21 cellular contexts compared by ENCODE assay signal in genomic region chr3:4078903-4079302, GRCh38.
A peak's percentile ranks its signal among the peaks of the same experiment; 100 is the strongest.
DNase-seq lines count a peak whose midpoint lies in the region; ATAC-seq and TF ChIP-seq lines count a peak whose summit lies in the region.
"Had no signal": no experiment of that assay in that cellular context is flagged by ENCODE, and none has a peak within 500 bp of the region (broad histone marks: within the 10 kb centered on the region; RNA-seq: fewer than 3 reads in every experiment).

No MANE protein-coding gene starts in this region.

- no peaks in the 10 kb centered on the region for H3K79me2 ChIP-seq in smooth muscle cell (ENCODE audit: low read depth)

- peak overlapping the region; percentile 25 for H3K4me2 ChIP-seq in smooth muscle cell
- H3K4me2 ChIP-seq: A549 had no signal

- no peak overlapping the region for H2AFZ ChIP-seq in smooth muscle cell (ENCODE audit: low read depth)

- no peak overlapping the region for H3K27ac ChIP-seq in smooth muscle cell (ENCODE audit: low read depth)
- H3K27ac ChIP-seq in caudate nucleus (ENCODE audit: low read depth, low read length) = no peak overlapping the region
- H3K27ac ChIP-seq: A549, C4-2B, heart right ventricle, psoas muscle, uterus had no signal

- H3K4me3 Mint-ChIP-seq in activated T-cell treated with anti-CD3 and anti-CD28 coated beads, Interleukin-2, amount 50 U/mL, for 72 hours = no peak overlapping the region
- no peak overlapping the region for H3K4me3 Mint-ChIP-seq in activated T-cell treated with anti-CD3 and anti-CD28 coated beads, Interleukin-2, amount 50 U/mL, for 4 hours
- H3K4me3 Mint-ChIP-seq: activated CD8-positive, alpha-beta T cell treated with anti-CD3 and anti-CD28 coated beads for 36 hours; activated T-helper 1 cell treated with anti-CD3 and anti-CD28 coated beads, Interleukin-12 subunit alpha, Interleukin-12 subunit beta, Interleukin-2, Interleukin-4 antibody, amounts not matched to agents 30 ng/mL and 10 ng/mL and 1 ng/mL, durations not matched to agents 14 hours and 24 hours and 36 hours; nephron had no signal

- no peak overlapping the region for H3K9ac ChIP-seq in smooth muscle cell (ENCODE audit: low read depth)

- H3K4me1 ChIP-seq in smooth muscle cell (ENCODE audit: low read depth) = no peaks in the 10 kb centered on the region
- H3K4me1 ChIP-seq: A549, heart right ventricle, psoas muscle, uterus had no signal

- peak in 1 of 2 donors; percentile 7 for DNase-seq in activated T-cell treated with anti-CD3 and anti-CD28 coated beads, Interleukin-2, amount 50 U/mL, for 72 hours
- no peak for DNase-seq in activated T-cell treated with anti-CD3 and anti-CD28 coated beads, Interleukin-2, amount 50 U/mL, for 4 hours
- DNase-seq in smooth muscle cell (lab: John Stamatoyannopoulos, UW; ENCODE audit: unreplicated experiment) (no peak), caudate nucleus (lab: John Stamatoyannopoulos, UW) (no peak), NCI-H1694 (lab: John Stamatoyannopoulos, UW) (no peak)
- DNase-seq: activated CD8-positive, alpha-beta T cell treated with anti-CD3 and anti-CD28 coated beads for 36 hours; effector CD8-positive, alpha-beta T cell; heart right ventricle; IMR-90; mammary epithelial cell; NCI-H82; psoas muscle; stimulated activated CD4-positive, alpha-beta T cell treated with anti-CD3 and anti-CD28 coated beads, Interleukin-12 subunit alpha, Interleukin-12 subunit beta, amount 100 ng/mL, for 4 hours; uterus had no signal

- H3K4me1 Mint-ChIP-seq in activated T-cell treated with anti-CD3 and anti-CD28 coated beads, Interleukin-2, amount 50 U/mL, for 72 hours (ENCODE audit: low read depth) = peaks cover 5% of the 10 kb centered on the region
- H3K4me1 Mint-ChIP-seq in activated T-cell treated with anti-CD3 and anti-CD28 coated beads, Interleukin-2, amount 50 U/mL, for 4 hours (ENCODE audit: low read depth) = no peaks in the 10 kb centered on the region
- H3K4me1 Mint-ChIP-seq: nephron had no signal

- H3K27ac Mint-ChIP-seq in activated T-cell treated with anti-CD3 and anti-CD28 coated beads, Interleukin-2, amount 50 U/mL, for 72 hours = no peak overlapping the region
- H3K27ac Mint-ChIP-seq: activated CD8-positive, alpha-beta T cell treated with anti-CD3 and anti-CD28 coated beads for 36 hours; activated T-helper 1 cell treated with anti-CD3 and anti-CD28 coated beads, Interleukin-12 subunit alpha, Interleukin-12 subunit beta, Interleukin-2, Interleukin-4 antibody, amounts not matched to agents 30 ng/mL and 10 ng/mL and 1 ng/mL, durations not matched to agents 14 hours and 24 hours and 36 hours; nephron had no signal

- no peaks in the 10 kb centered on the region for H3K36me3 ChIP-seq in smooth muscle cell (ENCODE audit: low read depth)
- H3K36me3 ChIP-seq: heart right ventricle, uterus had no signal

- no peaks in the 10 kb centered on the region for H3K27me3 Mint-ChIP-seq in activated T-cell treated with anti-CD3 and anti-CD28 coated beads, Interleukin-2, amount 50 U/mL, for 72 hours (ENCODE audit: low read depth)
- no peaks in the 10 kb centered on the region for H3K27me3 Mint-ChIP-seq in activated T-cell treated with anti-CD3 and anti-CD28 coated beads, Interleukin-2, amount 50 U/mL, for 4 hours (ENCODE audit: low read depth)
- H3K27me3 Mint-ChIP-seq: activated CD8-positive, alpha-beta T cell treated with anti-CD3 and anti-CD28 coated beads for 36 hours had no signal

- no peaks in the 10 kb centered on the region for H3K9me3 ChIP-seq in smooth muscle cell (replicated peaks; ENCODE audit: low read depth)
- H3K9me3 ChIP-seq: A549, uterus had no signal

- peak; percentile 32 to 53 for ATAC-seq in activated T-cell treated with anti-CD3 and anti-CD28 coated beads, Interleukin-2, amount 50 U/mL, for 72 hours (replicated peaks in 1 of 2)
- no peak for ATAC-seq in activated T-cell treated with anti-CD3 and anti-CD28 coated beads, Interleukin-2, amount 50 U/mL, for 4 hours
- ATAC-seq in HG02588 (IDR thresholded peaks at IDR 0.05; ENCODE audit: unreplicated experiment) = peak; percentile 78
- ATAC-seq in HG03432 (IDR thresholded peaks at IDR 0.05; ENCODE audit: unreplicated experiment) = peak; percentile 56
- no peak for ATAC-seq in GM18498 (IDR thresholded peaks at IDR 0.05; ENCODE audit: unreplicated experiment)
- ATAC-seq: A549; activated CD8-positive, alpha-beta T cell treated with anti-CD3 and anti-CD28 coated beads for 36 hours; heart right ventricle; psoas muscle had no signal

- H4K20me1 ChIP-seq in smooth muscle cell (ENCODE audit: low read depth) = no peaks in the 10 kb centered on the region

- H3K4me3 ChIP-seq in smooth muscle cell = no peak overlapping the region
- H3K4me3 ChIP-seq: A549, heart right ventricle, psoas muscle, uterus had no signal

- H3K27me3 ChIP-seq in smooth muscle cell (ENCODE audit: low read depth) = no peaks in the 10 kb centered on the region
- H3K27me3 ChIP-seq: heart right ventricle, uterus had no signal

- H3K9me3 Mint-ChIP-seq in activated T-cell treated with anti-CD3 and anti-CD28 coated beads, Interleukin-2, amount 50 U/mL, for 72 hours = peaks cover 0 to 9% of the 10 kb centered on the region in 2 donors
- peaks cover 8% of the 10 kb centered on the region for H3K9me3 Mint-ChIP-seq in activated T-cell treated with anti-CD3 and anti-CD28 coated beads, Interleukin-2, amount 50 U/mL, for 4 hours
- H3K9me3 Mint-ChIP-seq: activated T-helper 1 cell treated with anti-CD3 and anti-CD28 coated beads, Interleukin-12 subunit alpha, Interleukin-12 subunit beta, Interleukin-2, Interleukin-4 antibody, amounts not matched to agents 30 ng/mL and 10 ng/mL and 1 ng/mL, durations not matched to agents 14 hours and 24 hours and 36 hours had no signal

- H3K36me3 Mint-ChIP-seq in activated T-cell treated with anti-CD3 and anti-CD28 coated beads, Interleukin-2, amount 50 U/mL, for 72 hours (ENCODE audit: insufficient read depth in 2 of 2) = peaks cover 0 to 3% of the 10 kb centered on the region in 2 donors
- H3K36me3 Mint-ChIP-seq in activated T-cell treated with anti-CD3 and anti-CD28 coated beads, Interleukin-2, amount 50 U/mL, for 4 hours (ENCODE audit: insufficient read depth) = peaks cover 2% of the 10 kb centered on the region

- H3F3A ChIP-seq in smooth muscle cell (ENCODE audit: low read depth) = no peaks in the 10 kb centered on the region

- 63% methylated on average over 8 of the region's 8 CpGs for WGBS in smooth muscle cell (ENCODE audit: low lambda C conversion rate)

- TF ChIP-seq CTCF in smooth muscle cell (IDR thresholded peaks at IDR 0.05; ENCODE audit: borderline replicate concordance, insufficient read depth, poor library complexity, severe bottlenecking) = no peak

Comparison
In these comparisons a context has a peak if more than half of its experiments do, and no peak if none do; other contexts are left out.
1. ATAC-seq: peak in activated T-cell treated with anti-CD3 and anti-CD28 coated beads, Interleukin-2, amount 50 U/mL, for 72 hours (2 of 2), HG02588 (single experiment) and HG03432 (single experiment); none in activated T-cell treated with anti-CD3 and anti-CD28 coated beads, Interleukin-2, amount 50 U/mL, for 4 hours (0 of 2) and GM18498 (single experiment).